Comparison of ENCODE assay signal across 1 cellular context in the genomic region with DNA sequence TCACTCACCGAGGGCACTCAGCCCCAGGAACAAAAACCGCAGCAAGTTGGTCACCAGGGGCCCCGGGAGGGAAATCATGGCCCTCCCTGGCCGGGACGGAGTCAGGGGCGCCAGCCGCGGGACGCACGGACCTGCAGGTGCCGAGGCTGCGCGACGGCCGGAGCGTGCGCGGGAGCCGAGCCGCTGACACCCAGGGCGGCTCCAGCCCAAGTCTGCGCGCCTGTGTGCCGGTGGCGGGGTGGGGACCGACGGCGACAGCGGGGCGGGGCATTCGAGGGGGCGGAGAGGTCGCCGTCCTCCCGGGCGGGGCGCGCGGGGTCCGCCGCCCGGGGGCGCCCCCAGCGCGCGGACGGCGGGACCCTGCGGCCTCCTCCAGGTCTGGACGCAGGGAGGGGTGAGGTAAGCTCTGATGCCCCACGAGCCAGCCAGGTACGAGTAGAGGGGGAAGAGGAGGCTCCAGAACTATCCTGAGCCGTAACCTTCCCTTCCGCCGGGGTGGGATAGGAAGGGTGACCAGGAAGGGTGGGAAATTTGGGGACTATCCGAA.
TF ChIP-seq lines count a peak whose summit lies in the region.

A gene with protein sequence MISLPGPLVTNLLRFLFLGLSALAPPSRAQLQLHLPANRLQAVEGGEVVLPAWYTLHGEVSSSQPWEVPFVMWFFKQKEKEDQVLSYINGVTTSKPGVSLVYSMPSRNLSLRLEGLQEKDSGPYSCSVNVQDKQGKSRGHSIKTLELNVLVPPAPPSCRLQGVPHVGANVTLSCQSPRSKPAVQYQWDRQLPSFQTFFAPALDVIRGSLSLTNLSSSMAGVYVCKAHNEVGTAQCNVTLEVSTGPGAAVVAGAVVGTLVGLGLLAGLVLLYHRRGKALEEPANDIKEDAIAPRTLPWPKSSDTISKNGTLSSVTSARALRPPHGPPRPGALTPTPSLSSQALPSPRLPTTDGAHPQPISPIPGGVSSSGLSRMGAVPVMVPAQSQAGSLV (minus strand): TSS at position 214 of the 547 bp plus-strand sequence. CDS start 136 bp downstream, at position 78.

TF ChIP-seq in K562, 482 proteins besides CTCF, POLR2A, EP300 and RAD21 (continued from another document and continues in another):
- TF ChIP-seq, protein P1, sequence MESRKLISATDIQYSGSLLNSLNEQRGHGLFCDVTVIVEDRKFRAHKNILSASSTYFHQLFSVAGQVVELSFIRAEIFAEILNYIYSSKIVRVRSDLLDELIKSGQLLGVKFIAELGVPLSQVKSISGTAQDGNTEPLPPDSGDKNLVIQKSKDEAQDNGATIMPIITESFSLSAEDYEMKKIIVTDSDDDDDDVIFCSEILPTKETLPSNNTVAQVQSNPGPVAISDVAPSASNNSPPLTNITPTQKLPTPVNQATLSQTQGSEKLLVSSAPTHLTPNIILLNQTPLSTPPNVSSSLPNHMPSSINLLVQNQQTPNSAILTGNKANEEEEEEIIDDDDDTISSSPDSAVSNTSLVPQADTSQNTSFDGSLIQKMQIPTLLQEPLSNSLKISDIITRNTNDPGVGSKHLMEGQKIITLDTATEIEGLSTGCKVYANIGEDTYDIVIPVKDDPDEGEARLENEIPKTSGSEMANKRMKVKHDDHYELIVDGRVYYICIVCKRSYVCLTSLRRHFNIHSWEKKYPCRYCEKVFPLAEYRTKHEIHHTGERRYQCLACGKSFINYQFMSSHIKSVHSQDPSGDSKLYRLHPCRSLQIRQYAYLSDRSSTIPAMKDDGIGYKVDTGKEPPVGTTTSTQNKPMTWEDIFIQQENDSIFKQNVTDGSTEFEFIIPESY (CRISPR knock-in tag; IDR thresholded peaks at IDR 0.05): no peak
- no peak for TF ChIP-seq POLR2B (IDR thresholded peaks at IDR 0.05; ENCODE audit: low read depth, partially characterized antibody)
- TF ChIP-seq HNRNPLL (IDR thresholded peaks at IDR 0.05; ENCODE audit: low read depth, low read length, poor library complexity, severe bottlenecking): peak; percentile 37
- TF ChIP-seq ZNF263 (CRISPR knock-in tag; IDR thresholded peaks at IDR 0.05; ENCODE audit: borderline replicate concordance): no peak
- TF ChIP-seq DACH1 (IDR thresholded peaks at IDR 0.05; ENCODE audit: partially characterized antibody): no peak
- TF ChIP-seq, protein P2, sequence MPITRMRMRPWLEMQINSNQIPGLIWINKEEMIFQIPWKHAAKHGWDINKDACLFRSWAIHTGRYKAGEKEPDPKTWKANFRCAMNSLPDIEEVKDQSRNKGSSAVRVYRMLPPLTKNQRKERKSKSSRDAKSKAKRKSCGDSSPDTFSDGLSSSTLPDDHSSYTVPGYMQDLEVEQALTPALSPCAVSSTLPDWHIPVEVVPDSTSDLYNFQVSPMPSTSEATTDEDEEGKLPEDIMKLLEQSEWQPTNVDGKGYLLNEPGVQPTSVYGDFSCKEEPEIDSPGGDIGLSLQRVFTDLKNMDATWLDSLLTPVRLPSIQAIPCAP (CRISPR knock-in tag; IDR thresholded peaks at IDR 0.05; ENCODE audit: borderline replicate concordance): no peak
- TF ChIP-seq MTA3 (IDR thresholded peaks at IDR 0.05; ENCODE audit: borderline replicate concordance): no peak
- no peak for TF ChIP-seq ARNT (IDR thresholded peaks at IDR 0.05)
- TF ChIP-seq, protein P3, sequence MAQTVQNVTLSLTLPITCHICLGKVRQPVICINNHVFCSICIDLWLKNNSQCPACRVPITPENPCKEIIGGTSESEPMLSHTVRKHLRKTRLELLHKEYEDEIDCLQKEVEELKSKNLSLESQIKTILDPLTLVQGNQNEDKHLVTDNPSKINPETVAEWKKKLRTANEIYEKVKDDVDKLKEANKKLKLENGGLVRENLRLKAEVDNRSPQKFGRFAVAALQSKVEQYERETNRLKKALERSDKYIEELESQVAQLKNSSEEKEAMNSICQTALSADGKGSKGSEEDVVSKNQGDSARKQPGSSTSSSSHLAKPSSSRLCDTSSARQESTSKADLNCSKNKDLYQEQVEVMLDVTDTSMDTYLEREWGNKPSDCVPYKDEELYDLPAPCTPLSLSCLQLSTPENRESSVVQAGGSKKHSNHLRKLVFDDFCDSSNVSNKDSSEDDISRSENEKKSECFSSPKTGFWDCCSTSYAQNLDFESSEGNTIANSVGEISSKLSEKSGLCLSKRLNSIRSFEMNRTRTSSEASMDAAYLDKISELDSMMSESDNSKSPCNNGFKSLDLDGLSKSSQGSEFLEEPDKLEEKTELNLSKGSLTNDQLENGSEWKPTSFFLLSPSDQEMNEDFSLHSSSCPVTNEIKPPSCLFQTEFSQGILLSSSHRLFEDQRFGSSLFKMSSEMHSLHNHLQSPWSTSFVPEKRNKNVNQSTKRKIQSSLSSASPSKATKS (CRISPR knock-in tag; IDR thresholded peaks at IDR 0.05): no peak
- TF ChIP-seq MTF1 (CRISPR knock-in tag; IDR thresholded peaks at IDR 0.05; ENCODE audit: borderline replicate concordance): no peak
- TF ChIP-seq EHMT2 (IDR thresholded peaks at IDR 0.05): no peak
- TF ChIP-seq, protein P4, sequence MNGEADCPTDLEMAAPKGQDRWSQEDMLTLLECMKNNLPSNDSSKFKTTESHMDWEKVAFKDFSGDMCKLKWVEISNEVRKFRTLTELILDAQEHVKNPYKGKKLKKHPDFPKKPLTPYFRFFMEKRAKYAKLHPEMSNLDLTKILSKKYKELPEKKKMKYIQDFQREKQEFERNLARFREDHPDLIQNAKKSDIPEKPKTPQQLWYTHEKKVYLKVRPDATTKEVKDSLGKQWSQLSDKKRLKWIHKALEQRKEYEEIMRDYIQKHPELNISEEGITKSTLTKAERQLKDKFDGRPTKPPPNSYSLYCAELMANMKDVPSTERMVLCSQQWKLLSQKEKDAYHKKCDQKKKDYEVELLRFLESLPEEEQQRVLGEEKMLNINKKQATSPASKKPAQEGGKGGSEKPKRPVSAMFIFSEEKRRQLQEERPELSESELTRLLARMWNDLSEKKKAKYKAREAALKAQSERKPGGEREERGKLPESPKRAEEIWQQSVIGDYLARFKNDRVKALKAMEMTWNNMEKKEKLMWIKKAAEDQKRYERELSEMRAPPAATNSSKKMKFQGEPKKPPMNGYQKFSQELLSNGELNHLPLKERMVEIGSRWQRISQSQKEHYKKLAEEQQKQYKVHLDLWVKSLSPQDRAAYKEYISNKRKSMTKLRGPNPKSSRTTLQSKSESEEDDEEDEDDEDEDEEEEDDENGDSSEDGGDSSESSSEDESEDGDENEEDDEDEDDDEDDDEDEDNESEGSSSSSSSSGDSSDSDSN (IDR thresholded peaks at IDR 0.05; ENCODE audit: borderline replicate concordance in 1 of 2, low read depth in 2 of 2, low read length in 2 of 2): 0 out of 4 replicates have a peak, but pooled peaks have one; percentile 33 to 51
- no peak for TF ChIP-seq MED1 (CRISPR knock-in tag; IDR thresholded peaks at IDR 0.05; ENCODE audit: borderline replicate concordance)
- TF ChIP-seq, protein P5, sequence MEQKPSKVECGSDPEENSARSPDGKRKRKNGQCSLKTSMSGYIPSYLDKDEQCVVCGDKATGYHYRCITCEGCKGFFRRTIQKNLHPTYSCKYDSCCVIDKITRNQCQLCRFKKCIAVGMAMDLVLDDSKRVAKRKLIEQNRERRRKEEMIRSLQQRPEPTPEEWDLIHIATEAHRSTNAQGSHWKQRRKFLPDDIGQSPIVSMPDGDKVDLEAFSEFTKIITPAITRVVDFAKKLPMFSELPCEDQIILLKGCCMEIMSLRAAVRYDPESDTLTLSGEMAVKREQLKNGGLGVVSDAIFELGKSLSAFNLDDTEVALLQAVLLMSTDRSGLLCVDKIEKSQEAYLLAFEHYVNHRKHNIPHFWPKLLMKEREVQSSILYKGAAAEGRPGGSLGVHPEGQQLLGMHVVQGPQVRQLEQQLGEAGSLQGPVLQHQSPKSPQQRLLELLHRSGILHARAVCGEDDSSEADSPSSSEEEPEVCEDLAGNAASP (IDR thresholded peaks at IDR 0.05): no peak
- TF ChIP-seq KDM4B (IDR thresholded peaks at IDR 0.05; ENCODE audit: borderline replicate concordance in 2 of 2, low read depth in 1 of 2): no peak
- no peak for TF ChIP-seq ZNF830 (CRISPR knock-in tag; IDR thresholded peaks at IDR 0.05)
- TF ChIP-seq BCOR (IDR thresholded peaks at IDR 0.05): no peak
- no peak for TF ChIP-seq ZKSCAN3 (CRISPR knock-in tag; IDR thresholded peaks at IDR 0.05)
- TF ChIP-seq, protein P6, sequence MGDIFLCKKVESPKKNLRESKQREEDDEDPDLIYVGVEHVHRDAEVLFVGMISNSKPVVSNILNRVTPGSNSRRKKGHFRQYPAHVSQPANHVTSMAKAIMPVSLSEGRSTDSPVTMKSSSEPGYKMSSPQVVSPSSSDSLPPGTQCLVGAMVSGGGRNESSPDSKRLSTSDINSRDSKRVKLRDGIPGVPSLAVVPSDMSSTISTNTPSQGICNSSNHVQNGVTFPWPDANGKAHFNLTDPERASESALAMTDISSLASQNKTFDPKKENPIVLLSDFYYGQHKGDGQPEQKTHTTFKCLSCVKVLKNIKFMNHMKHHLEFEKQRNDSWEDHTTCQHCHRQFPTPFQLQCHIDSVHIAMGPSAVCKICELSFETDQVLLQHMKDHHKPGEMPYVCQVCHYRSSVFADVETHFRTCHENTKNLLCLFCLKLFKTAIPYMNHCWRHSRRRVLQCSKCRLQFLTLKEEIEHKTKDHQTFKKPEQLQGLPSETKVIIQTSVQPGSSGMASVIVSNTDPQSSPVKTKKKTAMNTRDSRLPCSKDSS (IDR thresholded peaks at IDR 0.05; ENCODE audit: low read depth, partially characterized antibody): no peak
- no peak for TF ChIP-seq GATAD2B (IDR thresholded peaks at IDR 0.05; ENCODE audit: borderline replicate concordance)
- TF ChIP-seq, protein P7, sequence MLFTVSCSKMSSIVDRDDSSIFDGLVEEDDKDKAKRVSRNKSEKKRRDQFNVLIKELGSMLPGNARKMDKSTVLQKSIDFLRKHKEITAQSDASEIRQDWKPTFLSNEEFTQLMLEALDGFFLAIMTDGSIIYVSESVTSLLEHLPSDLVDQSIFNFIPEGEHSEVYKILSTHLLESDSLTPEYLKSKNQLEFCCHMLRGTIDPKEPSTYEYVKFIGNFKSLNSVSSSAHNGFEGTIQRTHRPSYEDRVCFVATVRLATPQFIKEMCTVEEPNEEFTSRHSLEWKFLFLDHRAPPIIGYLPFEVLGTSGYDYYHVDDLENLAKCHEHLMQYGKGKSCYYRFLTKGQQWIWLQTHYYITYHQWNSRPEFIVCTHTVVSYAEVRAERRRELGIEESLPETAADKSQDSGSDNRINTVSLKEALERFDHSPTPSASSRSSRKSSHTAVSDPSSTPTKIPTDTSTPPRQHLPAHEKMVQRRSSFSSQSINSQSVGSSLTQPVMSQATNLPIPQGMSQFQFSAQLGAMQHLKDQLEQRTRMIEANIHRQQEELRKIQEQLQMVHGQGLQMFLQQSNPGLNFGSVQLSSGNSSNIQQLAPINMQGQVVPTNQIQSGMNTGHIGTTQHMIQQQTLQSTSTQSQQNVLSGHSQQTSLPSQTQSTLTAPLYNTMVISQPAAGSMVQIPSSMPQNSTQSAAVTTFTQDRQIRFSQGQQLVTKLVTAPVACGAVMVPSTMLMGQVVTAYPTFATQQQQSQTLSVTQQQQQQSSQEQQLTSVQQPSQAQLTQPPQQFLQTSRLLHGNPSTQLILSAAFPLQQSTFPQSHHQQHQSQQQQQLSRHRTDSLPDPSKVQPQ (CRISPR knock-in tag; IDR thresholded peaks at IDR 0.05; ENCODE audit: borderline replicate concordance): no peak
- TF ChIP-seq PPARD (CRISPR knock-in tag; IDR thresholded peaks at IDR 0.05): no peak
- TF ChIP-seq, protein P8, sequence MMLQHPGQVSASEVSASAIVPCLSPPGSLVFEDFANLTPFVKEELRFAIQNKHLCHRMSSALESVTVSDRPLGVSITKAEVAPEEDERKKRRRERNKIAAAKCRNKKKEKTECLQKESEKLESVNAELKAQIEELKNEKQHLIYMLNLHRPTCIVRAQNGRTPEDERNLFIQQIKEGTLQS (IDR thresholded peaks at IDR 0.05): no peak
- TF ChIP-seq, protein P8 (CRISPR knock-in tag; conservative IDR thresholded peaks at IDR 0.05): no peak
- TF ChIP-seq SPI1 (IDR thresholded peaks at IDR 0.05; ENCODE audit: borderline replicate concordance, low read depth, low read length): no peak
- TF ChIP-seq, protein P9, sequence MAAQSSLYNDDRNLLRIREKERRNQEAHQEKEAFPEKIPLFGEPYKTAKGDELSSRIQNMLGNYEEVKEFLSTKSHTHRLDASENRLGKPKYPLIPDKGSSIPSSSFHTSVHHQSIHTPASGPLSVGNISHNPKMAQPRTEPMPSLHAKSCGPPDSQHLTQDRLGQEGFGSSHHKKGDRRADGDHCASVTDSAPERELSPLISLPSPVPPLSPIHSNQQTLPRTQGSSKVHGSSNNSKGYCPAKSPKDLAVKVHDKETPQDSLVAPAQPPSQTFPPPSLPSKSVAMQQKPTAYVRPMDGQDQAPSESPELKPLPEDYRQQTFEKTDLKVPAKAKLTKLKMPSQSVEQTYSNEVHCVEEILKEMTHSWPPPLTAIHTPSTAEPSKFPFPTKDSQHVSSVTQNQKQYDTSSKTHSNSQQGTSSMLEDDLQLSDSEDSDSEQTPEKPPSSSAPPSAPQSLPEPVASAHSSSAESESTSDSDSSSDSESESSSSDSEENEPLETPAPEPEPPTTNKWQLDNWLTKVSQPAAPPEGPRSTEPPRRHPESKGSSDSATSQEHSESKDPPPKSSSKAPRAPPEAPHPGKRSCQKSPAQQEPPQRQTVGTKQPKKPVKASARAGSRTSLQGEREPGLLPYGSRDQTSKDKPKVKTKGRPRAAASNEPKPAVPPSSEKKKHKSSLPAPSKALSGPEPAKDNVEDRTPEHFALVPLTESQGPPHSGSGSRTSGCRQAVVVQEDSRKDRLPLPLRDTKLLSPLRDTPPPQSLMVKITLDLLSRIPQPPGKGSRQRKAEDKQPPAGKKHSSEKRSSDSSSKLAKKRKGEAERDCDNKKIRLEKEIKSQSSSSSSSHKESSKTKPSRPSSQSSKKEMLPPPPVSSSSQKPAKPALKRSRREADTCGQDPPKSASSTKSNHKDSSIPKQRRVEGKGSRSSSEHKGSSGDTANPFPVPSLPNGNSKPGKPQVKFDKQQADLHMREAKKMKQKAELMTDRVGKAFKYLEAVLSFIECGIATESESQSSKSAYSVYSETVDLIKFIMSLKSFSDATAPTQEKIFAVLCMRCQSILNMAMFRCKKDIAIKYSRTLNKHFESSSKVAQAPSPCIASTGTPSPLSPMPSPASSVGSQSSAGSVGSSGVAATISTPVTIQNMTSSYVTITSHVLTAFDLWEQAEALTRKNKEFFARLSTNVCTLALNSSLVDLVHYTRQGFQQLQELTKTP (IDR thresholded peaks at IDR 0.05; ENCODE audit: low read depth in 1 of 2, partially characterized antibody in 2 of 2): no peak
- no peak for TF ChIP-seq ZNF584 (CRISPR knock-in tag; IDR thresholded peaks at IDR 0.05; ENCODE audit: low read depth)
- no peak for TF ChIP-seq SMAD1 (IDR thresholded peaks at IDR 0.05; ENCODE audit: low read depth, low read length, partially characterized antibody)
- TF ChIP-seq, protein P10, sequence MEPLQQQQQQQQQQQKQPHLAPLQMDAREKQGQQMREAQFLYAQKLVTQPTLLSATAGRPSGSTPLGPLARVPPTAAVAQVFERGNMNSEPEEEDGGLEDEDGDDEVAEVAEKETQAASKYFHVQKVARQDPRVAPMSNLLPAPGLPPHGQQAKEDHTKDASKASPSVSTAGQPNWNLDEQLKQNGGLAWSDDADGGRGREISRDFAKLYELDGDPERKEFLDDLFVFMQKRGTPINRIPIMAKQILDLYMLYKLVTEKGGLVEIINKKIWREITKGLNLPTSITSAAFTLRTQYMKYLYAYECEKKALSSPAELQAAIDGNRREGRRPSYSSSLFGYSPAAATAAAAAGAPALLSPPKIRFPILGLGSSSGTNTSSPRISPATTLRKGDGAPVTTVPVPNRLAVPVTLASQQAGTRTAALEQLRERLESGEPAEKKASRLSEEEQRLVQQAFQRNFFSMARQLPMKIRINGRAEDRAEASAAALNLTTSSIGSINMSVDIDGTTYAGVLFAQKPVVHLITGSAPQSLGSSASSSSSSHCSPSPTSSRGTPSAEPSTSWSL (CRISPR knock-in tag; IDR thresholded peaks at IDR 0.05; ENCODE audit: borderline replicate concordance): no peak
